ENCODE assay signal across 19 cellular contexts in the genomic region with DNA sequence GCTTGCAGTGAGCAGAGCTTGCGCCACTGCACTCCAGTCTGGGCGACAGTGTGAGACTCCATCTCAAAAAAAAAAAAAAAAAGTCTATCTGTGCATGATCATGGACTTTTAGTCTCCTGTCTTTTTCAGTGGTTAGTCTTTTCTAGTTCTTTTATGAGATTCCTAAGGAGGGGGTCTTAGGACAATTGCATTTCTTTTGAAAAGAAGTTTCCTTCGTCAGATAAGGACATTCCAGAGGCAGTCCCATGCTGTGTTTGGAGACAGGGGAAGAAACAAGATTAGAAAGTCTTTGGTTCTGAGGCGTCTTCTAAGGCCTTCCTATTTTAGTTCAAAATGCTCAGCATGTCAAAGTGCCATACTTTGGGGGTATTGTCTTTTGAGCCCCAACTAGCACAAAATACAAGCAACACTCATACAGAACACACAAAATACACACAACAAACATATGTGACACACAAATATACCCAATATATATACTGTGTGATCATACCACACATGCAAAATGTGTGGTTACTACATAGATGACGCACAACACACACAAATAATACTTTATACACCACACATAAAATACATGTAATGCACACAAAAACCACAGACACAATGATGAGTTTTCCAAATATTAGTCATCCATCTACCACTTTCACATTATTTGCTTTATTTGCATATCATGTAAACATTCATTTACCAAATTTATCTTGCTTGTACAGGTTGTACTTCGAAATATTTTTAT.
"Had no signal": no experiment of that assay in that cellular context is flagged by ENCODE, and none has a peak within 500 bp of the region (broad histone marks: within the 10 kb centered on the region; RNA-seq: fewer than 3 reads in every experiment).

No MANE protein-coding gene starts in this region.

- H3K27ac ChIP-seq: gastroesophageal sphincter, psoas muscle, transverse colon had no signal

- H3K9me3 ChIP-seq: gastroesophageal sphincter, psoas muscle, transverse colon had no signal

- H3K4me3 ChIP-seq: gastroesophageal sphincter, psoas muscle, transverse colon had no signal

- H3K27me3 ChIP-seq: gastroesophageal sphincter, transverse colon had no signal

- H3K4me3 Mint-ChIP-seq: activated naive CD8-positive, alpha-beta T cell; activated T-cell treated with anti-CD3 and anti-CD28 coated beads, Interleukin-2, amount 50 U/mL, for 4 hours; nephron; T-helper 2 cell treated with Interferon-gamma antibody and Interleukin-4, amounts not matched to agents 5 μg/mL and 100 μg/mL, for 36 hours had no signal

- H3K27me3 Mint-ChIP-seq: activated naive CD8-positive, alpha-beta T cell had no signal

- H3K4me1 Mint-ChIP-seq: nephron had no signal

- H3K27ac Mint-ChIP-seq: activated naive CD8-positive, alpha-beta T cell; nephron; T-helper 2 cell treated with Interferon-gamma antibody and Interleukin-4, amounts not matched to agents 5 μg/mL and 100 μg/mL, for 36 hours had no signal

- H3K36me3 ChIP-seq: gastroesophageal sphincter, transverse colon had no signal

- H3K4me1 ChIP-seq: gastroesophageal sphincter, psoas muscle, transverse colon had no signal

- FAIRE-seq: islet of Langerhans had no signal

- ATAC-seq: activated T-cell treated with anti-CD3 and anti-CD28 coated beads, Interleukin-2, amount 50 U/mL, for 4 hours; gastroesophageal sphincter; left lobe of liver; psoas muscle; sciatic nerve had no signal

- H3K36me3 Mint-ChIP-seq: activated naive CD8-positive, alpha-beta T cell had no signal

- DNase-seq: activated CD4-positive, alpha-beta T cell treated with anti-CD3 and anti-CD28 coated beads, Interleukin-2, amount 50 U/mL, for 48 hours; activated CD4-positive, CD25-positive, alpha-beta regulatory T cell treated with anti-CD3 and anti-CD28 coated beads, Interleukin-2, amount 50 U/mL, for 72 hours; activated effector memory CD4-positive, alpha-beta T cell treated with anti-CD3 and anti-CD28 coated beads, Interleukin-2, amount 50 U/mL, for 16 hours; activated T-cell treated with anti-CD3 and anti-CD28 coated beads, Interleukin-2, amount 50 U/mL, for 4 hours; amygdala; mammary epithelial cell; psoas muscle; stimulated activated CD4-positive, alpha-beta T cell treated with anti-CD3 and anti-CD28 coated beads, Interleukin-2, amount 100 ng/mL, for 24 hours; stimulated activated naive CD4-positive, alpha-beta T cell; substantia nigra; SW 1271; transverse colon had no signal
